8 cellular contexts compared by ENCODE assay signal in the genomic region with DNA sequence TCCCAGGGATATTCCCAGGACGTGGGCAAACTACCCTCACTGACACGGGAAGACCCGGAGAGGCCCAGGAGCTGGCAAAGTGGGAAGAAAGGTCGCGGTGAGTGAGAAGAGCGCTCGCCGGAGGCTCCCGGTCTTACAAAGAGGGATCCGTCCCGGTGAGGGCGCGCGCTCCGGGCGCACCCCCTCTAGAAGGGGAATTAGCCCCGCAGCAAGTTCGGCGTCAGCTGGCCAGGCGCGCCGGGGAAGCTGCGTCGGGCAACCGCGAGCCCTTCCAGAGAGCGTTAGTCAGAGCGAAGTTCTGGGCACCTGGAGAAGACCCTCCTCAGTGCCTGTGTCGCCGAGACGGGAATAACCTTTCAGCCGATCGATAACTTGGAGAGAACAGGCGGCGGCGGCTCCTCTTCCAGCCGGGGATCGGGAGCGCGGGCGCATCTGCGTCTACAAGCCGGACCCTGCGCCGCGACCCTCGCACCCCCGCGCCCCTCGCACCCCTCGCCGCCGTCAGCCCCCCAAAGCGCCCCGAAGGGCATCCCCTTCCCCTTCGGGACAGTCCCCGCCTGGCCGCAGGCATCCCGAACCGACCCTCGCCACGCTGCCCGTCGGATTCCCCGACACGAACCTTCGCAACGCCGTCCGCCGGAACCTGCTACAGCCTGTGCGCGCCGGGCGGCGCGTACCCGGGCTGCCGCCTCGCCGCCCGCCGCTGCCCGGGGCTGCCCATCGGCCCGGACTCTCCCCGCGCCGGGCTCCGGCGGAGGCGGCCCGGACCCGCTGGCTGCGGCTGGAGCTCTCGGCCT. TPM values are rescaled to one million over a fixed set of nuclear protein-coding genes. Genes with fewer than 3 reads are reported as not detected.
DNase-seq lines count a peak whose midpoint lies in the region; ATAC-seq, FAIRE-seq and TF ChIP-seq lines count a peak whose summit lies in the region.

No MANE protein-coding gene starts in this region.

- H3K4me1 ChIP-seq in left lung: peaks cover 8 to 62% of the 10 kb centered on the region in 2 donors

- no peaks in the 10 kb centered on the region for H3K9me3 ChIP-seq in left lung

- H3K4me3 ChIP-seq in cardiac fibroblast (replicated peaks in 1 of 2; ENCODE audit: low read depth in 2 of 2, low read length in 2 of 2) (peak overlapping the region; percentile 62 to 85), left lung (peak overlapping the region; percentile 86 to 90)

- no peaks in the 10 kb centered on the region for H3K36me3 ChIP-seq in left lung

- ATAC-seq in GM18873 (IDR thresholded peaks at IDR 0.05; ENCODE audit: low FRiP score, unreplicated experiment) (peak; percentile 33), HG03103 (IDR thresholded peaks at IDR 0.05; ENCODE audit: low read depth, unreplicated experiment) (peak; percentile 32), left lung (no peak)

- TF ChIP-seq CTCF in cardiac fibroblast (IDR thresholded peaks at IDR 0.05; ENCODE audit: low read depth, low read length) (no peak), left lung (IDR thresholded peaks at IDR 0.05) (no peak)

- intact Hi-C loops in left lung (cut with DNase I): loop anchor here in 1 of 2 donors (10.0 kb wide), 3 partner anchors 395 to 615 kb away; no protein-coding TSS in a partner anchor

- DNase-seq in AML-193 (lab: John Stamatoyannopoulos, UW) (peak; percentile 36 to 44), SK-N-DZ (ENCODE audit: low spot score) (peak; percentile 45), cardiac fibroblast (ENCODE audit: low read depth in 2 of 2) (peak; percentile 20 to 23), left lung (peak; percentile 49 to 93), GM19239 (ENCODE audit: insufficient read length, low spot score) (no peak)
- peak; percentile 3 for DNase-seq in stimulated activated CD8-positive, alpha-beta memory T cell treated with anti-CD3 and anti-CD28 coated beads, Interleukin-15, amount 100 ng/mL, for 24 hours (ENCODE audit: low read depth)

- FAIRE-seq in GM19239 (lab: Jason Lieb, UNC): no peak

- H3K27ac ChIP-seq in left lung: peak overlapping the region; percentile 62 to 85

- H3K27me3 ChIP-seq in left lung: peaks cover 0 to 27% of the 10 kb centered on the region in 2 donors

RNA-seq across cellular contexts. Expression of a gene that starts 0.5 kb away (rescaled TPM):
- polyA plus RNA-seq in SK-N-DZ (2014; cell fraction: cytosol; rRNA removed): 10.6 and 12.1 TPM in 2 replicates
- 12.2 and 15.1 TPM in 2 replicates for polyA plus RNA-seq in SK-N-DZ (2014; cell fraction: nucleus; rRNA removed)
- total RNA-seq in left lung: 10 to 100 TPM; 19.4 to 28.8 TPM
